16 cellular contexts compared by ENCODE assay signal in the genomic region with DNA sequence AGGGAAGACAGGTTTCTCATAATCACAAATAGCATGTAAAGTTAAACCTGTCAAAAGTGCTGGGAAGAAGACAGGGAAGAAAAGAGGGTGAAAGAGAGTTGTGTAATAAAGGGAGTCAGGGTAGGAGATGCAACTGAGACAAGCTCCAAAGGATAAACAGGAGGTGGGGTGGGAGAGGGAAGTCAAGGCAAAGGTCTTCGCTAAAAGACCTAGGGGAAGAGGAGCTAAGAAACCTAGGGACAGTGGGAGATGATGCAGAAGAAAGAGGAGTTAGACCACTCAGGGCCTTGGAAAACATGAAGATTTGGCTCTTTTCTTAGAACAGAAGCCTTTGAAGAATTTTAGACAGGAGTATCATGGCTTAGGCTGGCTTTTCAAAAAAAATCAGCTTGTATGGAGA.
"Had no signal": no experiment of that assay in that cellular context is flagged by ENCODE, and none has a peak within 500 bp of the region (broad histone marks: within the 10 kb centered on the region; RNA-seq: fewer than 3 reads in every experiment).

No MANE protein-coding gene starts in this region.

- H3K4me3 Mint-ChIP-seq: activated CD4-positive, alpha-beta T cell treated with anti-CD3 and anti-CD28 coated beads, Interleukin-2, amount 10 ng/mL, durations not matched to agents 7 days and 5 days; activated T-helper 17 cell treated with anti-CD3 and anti-CD28 coated beads, Interleukin-2, amount 50 U/mL, for 72 hours; mesothelial cell of epicardium; WTC11 had no signal

- H3K27me3 Mint-ChIP-seq: activated CD4-positive, alpha-beta T cell treated with anti-CD3 and anti-CD28 coated beads, Interleukin-2, amount 10 ng/mL, durations not matched to agents 7 days and 5 days; activated T-helper 17 cell treated with anti-CD3 and anti-CD28 coated beads, Interleukin-2, amount 50 U/mL, for 72 hours had no signal

- H3K9me3 Mint-ChIP-seq: activated CD4-positive, alpha-beta T cell treated with anti-CD3 and anti-CD28 coated beads, Interleukin-2, amount 10 ng/mL, durations not matched to agents 7 days and 5 days; activated T-helper 17 cell treated with anti-CD3 and anti-CD28 coated beads, Interleukin-2, amount 50 U/mL, for 72 hours; mesothelial cell of epicardium; WTC11 had no signal

- H3K36me3 ChIP-seq: breast epithelium had no signal

- DNase-seq: activated CD4-positive, alpha-beta T cell treated with anti-CD3 and anti-CD28 coated beads, Interleukin-2, amount 10 ng/mL, durations not matched to agents 7 days and 5 days; activated naive CD4-positive, alpha-beta T cell treated with Interleukin-2 at 50 U/mL for 16 hours; adrenal gland; gastrocnemius medialis; head of caudate nucleus; stomach; trophoblast cell had no signal

- H3K27ac Mint-ChIP-seq: activated CD4-positive, alpha-beta T cell treated with anti-CD3 and anti-CD28 coated beads, Interleukin-2, amount 10 ng/mL, durations not matched to agents 7 days and 5 days; activated T-helper 17 cell treated with anti-CD3 and anti-CD28 coated beads, Interleukin-2, amount 50 U/mL, for 72 hours; mesothelial cell of epicardium; WTC11 had no signal

- H3K27ac ChIP-seq: adrenal gland, breast epithelium, coronary artery, gastrocnemius medialis, prostate gland, right atrium auricular region, stomach, vagina had no signal

- ATAC-seq: activated T-helper 17 cell treated with anti-CD3 and anti-CD28 coated beads, Interleukin-2, amount 50 U/mL, for 72 hours; esophagus mucosa; gastrocnemius medialis; WTC11 had no signal

- H3K27me3 ChIP-seq: adrenal gland, breast epithelium, gastrocnemius medialis, right atrium auricular region, stomach, vagina had no signal

- H3K4me3 ChIP-seq: adrenal gland, breast epithelium, coronary artery, gastrocnemius medialis, prostate gland, right atrium auricular region, stomach, vagina had no signal

- H3K4me1 Mint-ChIP-seq: WTC11 had no signal

- H3K9me3 ChIP-seq: adrenal gland, breast epithelium, gastrocnemius medialis, prostate gland, right atrium auricular region, stomach, vagina had no signal

- H3K4me1 ChIP-seq: adrenal gland, breast epithelium, prostate gland, right atrium auricular region had no signal
